ENCODE assay signal across 8 cellular contexts in the genomic region with DNA sequence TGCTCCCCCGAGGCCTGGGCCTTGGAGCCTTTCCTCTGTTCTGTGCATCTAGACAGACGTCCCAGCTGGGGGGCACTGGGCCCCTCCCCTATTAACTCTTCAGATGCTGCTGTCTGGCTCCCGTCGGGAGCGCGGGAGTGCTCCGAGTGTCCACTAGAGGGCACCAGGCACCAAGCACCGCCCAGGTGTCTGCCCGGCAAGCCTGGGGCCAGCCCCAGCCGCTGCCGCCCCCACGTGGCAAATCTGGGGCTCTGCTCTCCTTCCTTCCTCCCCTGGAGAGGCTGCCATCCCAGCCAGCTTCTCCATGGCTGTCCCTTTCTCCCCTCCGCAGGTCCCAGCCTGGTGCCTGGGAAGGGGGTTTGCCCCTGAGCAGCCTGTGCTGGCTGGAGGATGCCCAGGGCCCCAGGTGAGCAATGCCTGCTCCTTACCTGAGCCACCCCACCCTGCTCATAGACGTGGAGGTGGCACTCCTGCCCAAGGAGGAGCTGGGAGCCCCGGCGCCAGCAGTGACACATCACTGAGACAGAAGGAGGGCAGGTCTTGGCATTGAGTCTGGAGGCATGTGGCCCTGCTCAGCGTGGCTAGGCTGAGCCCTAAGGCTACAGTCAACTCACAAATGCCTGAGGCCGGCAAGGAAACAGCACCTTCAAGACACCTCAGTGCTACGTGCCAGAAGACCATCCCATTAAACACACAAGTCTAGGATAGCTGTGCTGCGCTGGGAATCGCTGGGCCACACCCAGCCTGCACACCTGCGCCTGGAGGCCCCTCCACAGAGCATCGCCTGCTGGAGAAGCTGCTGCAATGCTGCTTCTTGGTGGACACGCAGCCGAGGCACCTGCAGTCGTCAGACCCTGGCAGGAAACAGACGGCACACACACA. TPM values are rescaled to one million over a fixed set of nuclear protein-coding genes. Genes with fewer than 3 reads are reported as not detected.
DNase-seq lines count a peak whose midpoint lies in the region; ATAC-seq and TF ChIP-seq lines count a peak whose summit lies in the region.

No MANE protein-coding gene starts in this region.

- WGBS in esophagus squamous epithelium, 2 donors: 5 to 10% methylated on average over 4 to 6 of the region's 27 CpGs

- peaks cover 2% of the 10 kb centered on the region for H3K27me3 Mint-ChIP-seq in activated T-cell treated with anti-CD3 and anti-CD28 coated beads, Interleukin-2, amount 50 U/mL, for 4 hours (ENCODE audit: low read depth)
- peaks cover 0 to 4% (median 0%) of the 10 kb centered on the region in 5 donors for H3K27me3 Mint-ChIP-seq in naive thymus-derived CD4-positive, alpha-beta T cell

- in situ Hi-C loops in Panc1 (cut with HindIII; ENCODE audit: low pct_unique_long_range_greater_than_20kb, low sequenced_read_pairs): no loop called here

- peak overlapping the region; percentile 61 for H3K4me3 Mint-ChIP-seq in activated T-cell treated with anti-CD3 and anti-CD28 coated beads, Interleukin-2, amount 50 U/mL, for 4 hours
- peak overlapping the region; percentile 82 to 96 (median 92) for H3K4me3 Mint-ChIP-seq in naive thymus-derived CD4-positive, alpha-beta T cell
- peak overlapping the region; percentile 75 for H3K4me3 Mint-ChIP-seq in stimulated activated effector memory CD8-positive, alpha-beta T cell treated with anti-CD3 and anti-CD28 coated beads, Interleukin-12 subunit alpha, Interleukin-12 subunit beta, amount 100 ng/mL, for 72 hours

- peaks cover 39% of the 10 kb centered on the region for H3K4me1 Mint-ChIP-seq in activated T-cell treated with anti-CD3 and anti-CD28 coated beads, Interleukin-2, amount 50 U/mL, for 4 hours (ENCODE audit: low read depth)
- H3K4me1 Mint-ChIP-seq in naive thymus-derived CD4-positive, alpha-beta T cell: peaks cover 24 to 57% (median 47%) of the 10 kb centered on the region in 7 donors
- H3K4me1 Mint-ChIP-seq in stimulated activated effector memory CD8-positive, alpha-beta T cell treated with anti-CD3 and anti-CD28 coated beads, Interleukin-12 subunit alpha, Interleukin-12 subunit beta, amount 100 ng/mL, for 72 hours: peaks cover 43% of the 10 kb centered on the region

- peaks cover 13% of the 10 kb centered on the region for H3K4me1 ChIP-seq in Panc1 (ENCODE audit: control insufficient read depth, insufficient read depth, low read length)
- peaks cover 17 to 39% (median 17%) of the 10 kb centered on the region in 3 donors for H3K4me1 ChIP-seq in esophagus squamous epithelium
- H3K4me1 ChIP-seq in naive thymus-derived CD4-positive, alpha-beta T cell (ENCODE audit: control insufficient read depth in 2 of 2, insufficient read depth in 2 of 2, low read length in 2 of 2): peaks cover 37 to 48% of the 10 kb centered on the region in 2 donors

- no peaks in the 10 kb centered on the region for H3K9me3 ChIP-seq in Panc1 (ENCODE audit: control insufficient read depth, insufficient read depth, low read depth, low read length)
- H3K9me3 ChIP-seq in esophagus squamous epithelium: no peaks in the 10 kb centered on the region
- H3K9me3 ChIP-seq in naive thymus-derived CD4-positive, alpha-beta T cell (ENCODE audit: control insufficient read depth in 2 of 3, low read length in 3 of 3): no peaks in the 10 kb centered on the region

- BruUV-seq in Panc1 (replicated peaks; lab: Mats Ljungman, UMichigan): no TSS peak

- TF ChIP-seq POLR2A in esophagus squamous epithelium (IDR thresholded peaks at IDR 0.05): no peak

- H3K27me3 ChIP-seq in Panc1 (ENCODE audit: control insufficient read depth, insufficient read depth, low read length): no peaks in the 10 kb centered on the region
- H3K27me3 ChIP-seq in esophagus squamous epithelium: peaks cover 0 to 8% (median 0%) of the 10 kb centered on the region in 4 donors
- H3K27me3 ChIP-seq in naive thymus-derived CD4-positive, alpha-beta T cell (ENCODE audit: control insufficient read depth in 2 of 2, insufficient read depth in 2 of 2, low read length in 2 of 2): no peaks in the 10 kb centered on the region

- H3K4me3 ChIP-seq in Panc1 (ENCODE audit: low read depth in 2 of 2, low read length in 2 of 2) (peak overlapping the region in 1 of 2 experiments; percentile 21; a peak in 1 of 4 replicates), esophagus squamous epithelium (peak overlapping the region in 1 of 4 donors; percentile 41)
- H3K4me3 ChIP-seq in naive thymus-derived CD4-positive, alpha-beta T cell (ENCODE audit: low read length): peak overlapping the region; percentile 73

- intact Hi-C loops in Panc1 (cut with micrococcal nuclease; ENCODE audit: unreplicated experiment) (loop anchor here (5.0 kb wide), 1 partner anchor 171 kb away; no protein-coding TSS in a partner anchor), esophagus squamous epithelium (cut with DNase I) (loop anchor here (5.0 kb wide), 1 partner anchor 64 kb away; the partner anchor contains the start of genes AFMID and TK1)
- intact Hi-C loops in naive thymus-derived CD4-positive, alpha-beta T cell (cut with micrococcal nuclease): loop anchor here (1.0 to 10.0 kb wide), 17 partner anchors 8 to 1784 kb away; partner anchors contain the start of genes BIRC5 (in 1 of the 2), CCDC40 (in 1 of the 2), TBC1D16 (in 1 of the 2) and TMC6 (in 1 of the 2)

- TF ChIP-seq CTCF in C4-2B (conservative IDR thresholded peaks at IDR 0.05) (peak; percentile 100), Panc1 (IDR thresholded peaks at IDR 0.05) (peak; percentile 100), esophagus squamous epithelium (IDR thresholded peaks at IDR 0.05) (peak; percentile 96 to 100 (median 99))

- H3K27ac Mint-ChIP-seq in naive thymus-derived CD4-positive, alpha-beta T cell: peak overlapping the region; percentile 91 to 100 (median 98)
- peak overlapping the region; percentile 34 for H3K27ac Mint-ChIP-seq in stimulated activated effector memory CD8-positive, alpha-beta T cell treated with anti-CD3 and anti-CD28 coated beads, Interleukin-12 subunit alpha, Interleukin-12 subunit beta, amount 100 ng/mL, for 72 hours

- H3K27ac ChIP-seq in C4-2B: no peak overlapping the region
- H3K27ac ChIP-seq in Panc1 (ENCODE audit: low read length): peak overlapping the region; percentile 18; the same call in 1 of the 2 replicates
- peak overlapping the region in 3 of 4 donors; percentile 17 to 31 (median 25) for H3K27ac ChIP-seq in esophagus squamous epithelium
- peak overlapping the region; percentile 87 for H3K27ac ChIP-seq in naive thymus-derived CD4-positive, alpha-beta T cell (ENCODE audit: low read depth, low read length)

- POLR2A ChIA-PET in Panc1 (lab: Charles Lee): interaction anchor here (0.5 kb wide), 1 partner anchor 42 kb away, joined by 3 read pairs; no protein-coding TSS in a partner anchor
- POLR2A ChIA-PET in naive thymus-derived CD4-positive, alpha-beta T cell (lab: Charles Lee): interaction anchor here (0.6 to 4.6 kb wide), 25 partner anchors 8 to 1162 kb away, joined by 3 to 26 read pairs (median 4); partner anchors contain the start of genes SOCS3 and TMC8

- ATAC-seq in GM19468 (IDR thresholded peaks at IDR 0.05; ENCODE audit: extremely low read depth, unreplicated experiment) (peak; percentile 41), Panc1 (peak; percentile 90)
- peak; percentile 75 to 80 for ATAC-seq in activated T-cell treated with anti-CD3 and anti-CD28 coated beads, Interleukin-2, amount 50 U/mL, for 4 hours
- ATAC-seq in naive thymus-derived CD4-positive, alpha-beta T cell: peak; percentile 73
- ATAC-seq in stimulated activated effector memory CD8-positive, alpha-beta T cell treated with anti-CD3 and anti-CD28 coated beads, Interleukin-12 subunit alpha, Interleukin-12 subunit beta, amount 100 ng/mL, for 72 hours: peak; percentile 83

- no peaks in the 10 kb centered on the region for H3K36me3 Mint-ChIP-seq in activated T-cell treated with anti-CD3 and anti-CD28 coated beads, Interleukin-2, amount 50 U/mL, for 4 hours (ENCODE audit: insufficient read depth)
- H3K36me3 Mint-ChIP-seq in naive thymus-derived CD4-positive, alpha-beta T cell: peaks cover 0 to 10% (median 5%) of the 10 kb centered on the region in 5 donors
- no peaks in the 10 kb centered on the region for H3K36me3 Mint-ChIP-seq in stimulated activated effector memory CD8-positive, alpha-beta T cell treated with anti-CD3 and anti-CD28 coated beads, Interleukin-12 subunit alpha, Interleukin-12 subunit beta, amount 100 ng/mL, for 72 hours

- DNase-seq in LHCN-M2 (ENCODE audit: low read depth) (peak; percentile 67), Panc1 (ENCODE audit: low read depth, low spot score) (peak; percentile 55), esophagus squamous epithelium (lab: John Stamatoyannopoulos, UW) (no peak)
- DNase-seq in activated T-cell treated with anti-CD3 and anti-CD28 coated beads, Interleukin-2, amount 50 U/mL, for 4 hours: peak; percentile 83
- DNase-seq in naive thymus-derived CD4-positive, alpha-beta T cell: peak; percentile 70 to 88 (median 82)
- peak; percentile 85 to 91 for DNase-seq in stimulated activated effector memory CD8-positive, alpha-beta T cell treated with anti-CD3 and anti-CD28 coated beads, Interleukin-12 subunit alpha, Interleukin-12 subunit beta, amount 100 ng/mL, for 72 hours (ENCODE audit: low spot score in 2 of 2)

- H3K36me3 ChIP-seq in Panc1 (ENCODE audit: control insufficient read depth, insufficient read depth, low read length) (no peaks in the 10 kb centered on the region), esophagus squamous epithelium (no peaks in the 10 kb centered on the region)
- peaks cover 0 to 24% (median 0%) of the 10 kb centered on the region in 3 experiments for H3K36me3 ChIP-seq in naive thymus-derived CD4-positive, alpha-beta T cell (ENCODE audit: control insufficient read depth in 2 of 3, insufficient read depth in 3 of 3, low read length in 3 of 3)

- no peaks in the 10 kb centered on the region for H3K9me3 Mint-ChIP-seq in activated T-cell treated with anti-CD3 and anti-CD28 coated beads, Interleukin-2, amount 50 U/mL, for 4 hours
- peaks cover 0 to 6% (median 0%) of the 10 kb centered on the region in 11 donors for H3K9me3 Mint-ChIP-seq in naive thymus-derived CD4-positive, alpha-beta T cell
- no peaks in the 10 kb centered on the region for H3K9me3 Mint-ChIP-seq in stimulated activated effector memory CD8-positive, alpha-beta T cell treated with anti-CD3 and anti-CD28 coated beads, Interleukin-12 subunit alpha, Interleukin-12 subunit beta, amount 100 ng/mL, for 72 hours

- CTCF ChIA-PET in Panc1 (lab: Charles Lee): interaction anchor here (0.5 to 2.4 kb wide), 19 partner anchors 16 to 246 kb away, joined by 3 to 12 read pairs (median 4); partner anchors contain the start of gene TK1
- CTCF ChIA-PET in naive thymus-derived CD4-positive, alpha-beta T cell (lab: Charles Lee): interaction anchor here (0.5 to 4.8 kb wide), 24 partner anchors 12 to 173 kb away, joined by 3 to 50 read pairs (median 5); partner anchors contain the start of gene TMC8

RNA-seq across cellular contexts. Expression of gene TMEM235, which starts 19.7 kb away (rescaled TPM):
- total RNA-seq in LHCN-M2 (2014; rRNA removed): not detected in 2 replicates
- not detected for polyA plus RNA-seq in LHCN-M2 (2012)
- not detected for total RNA-seq in Panc1 (2021; ENCODE audit: unreplicated experiment)
- polyA plus RNA-seq in Panc1 (2012; ENCODE audit: insufficient read length): not detected
- total RNA-seq in activated T-cell treated with anti-CD3 and anti-CD28 coated beads, Interleukin-2, amount 50 U/mL, for 4 hours: not detected
- total RNA-seq in esophagus squamous epithelium: under 1 TPM in 1 of 4 donors, not detected in 3; 0.26 TPM
- total RNA-seq in naive thymus-derived CD4-positive, alpha-beta T cell: not detected
- not detected for polyA plus RNA-seq in naive thymus-derived CD4-positive, alpha-beta T cell

RNA-seq across cellular contexts. Expression of gene BIRC5, which starts 37.1 kb away (rescaled TPM):
- total RNA-seq in LHCN-M2 (2014; rRNA removed) (179 and 192 TPM in 2 replicates), Panc1 (2021; ENCODE audit: unreplicated experiment) (119 TPM), esophagus squamous epithelium (10 to 100 TPM in 2 of 4 donors, 1 to 10 TPM in 2; 6.6 to 33.6 (median 21.0) TPM)
- polyA plus RNA-seq in LHCN-M2 (2012): 70.6 TPM
- 53.0 TPM for polyA plus RNA-seq in Panc1 (2012; ENCODE audit: insufficient read length)
- total RNA-seq in activated T-cell treated with anti-CD3 and anti-CD28 coated beads, Interleukin-2, amount 50 U/mL, for 4 hours: 1 to 10 TPM; 5.4 to 10.0 (median 8.5) TPM
- total RNA-seq in naive thymus-derived CD4-positive, alpha-beta T cell: 10 to 100 TPM in 1 of 5 experiments, not detected in 4; 49.0 TPM
- not detected for polyA plus RNA-seq in naive thymus-derived CD4-positive, alpha-beta T cell
